In genomic region chr2:191114403-191114886, GRCh38 we compare ENCODE assay signal across 9 cellular contexts. TPM values are rescaled to one million over a fixed set of nuclear protein-coding genes. Genes with fewer than 3 reads are reported as not detected.
DNase-seq lines count a peak whose midpoint lies in the region; ATAC-seq, FAIRE-seq and TF ChIP-seq lines count a peak whose summit lies in the region.
"Had no signal": no experiment of that assay in that cellular context is flagged by ENCODE, and none has a peak within 500 bp of the region (broad histone marks: within the 10 kb centered on the region; RNA-seq: fewer than 3 reads in every experiment).

No MANE protein-coding gene starts in this region.

- H3K36me3 Mint-ChIP-seq in Caco-2 (ENCODE audit: insufficient read depth, unreplicated experiment), result no peaks in the 10 kb centered on the region

- no peaks in the 10 kb centered on the region for H3K27me3 ChIP-seq in Caco-2 (replicated peaks; ENCODE audit: control insufficient read depth, insufficient read depth, low read length)

- peak; percentile 88 for FAIRE-seq in GM18507 (lab: Jason Lieb, UNC)
- FAIRE-seq: endothelial cell of umbilical vein had no signal

- DNase-seq in GM18507 (ENCODE audit: extremely low spot score, insufficient read length, low read depth), result peak; percentile 18
- peak; percentile 64 for DNase-seq in KBM-7
- DNase-seq in cardiac fibroblast (ENCODE audit: low read depth in 2 of 2), result peak; percentile 14 to 63
- DNase-seq in Caco-2, result no peak
- DNase-seq in NCI-H1694 (lab: John Stamatoyannopoulos, UW), result no peak
- DNase-seq in effector CD8-positive, alpha-beta T cell (lab: John Stamatoyannopoulos, UW), result no peak
- no peak for DNase-seq in NCI-H774 (lab: John Stamatoyannopoulos, UW)

- no peak for TF ChIP-seq CTCF in cardiac fibroblast (IDR thresholded peaks at IDR 0.05; ENCODE audit: low read depth, low read length)
- TF ChIP-seq CTCF in Caco-2 (IDR thresholded peaks at IDR 0.05; ENCODE audit: insufficient read depth in 1 of 2, low read depth in 1 of 2, low read length in 1 of 2, severe bottlenecking in 1 of 2, unreplicated experiment in 1 of 2), result no peak

- no peaks in the 10 kb centered on the region for H3K9me3 Mint-ChIP-seq in Caco-2 (ENCODE audit: unreplicated experiment)

- CTCF ChIA-PET in Caco-2 (lab: Charles Lee), result no interaction called here

- ATAC-seq in GM21619 (IDR thresholded peaks at IDR 0.05; ENCODE audit: unreplicated experiment), result peak; percentile 83

- H3K4me3 Mint-ChIP-seq in Caco-2 (ENCODE audit: unreplicated experiment), result no peak overlapping the region

- no peak overlapping the region for H3K27ac Mint-ChIP-seq in Caco-2 (ENCODE audit: unreplicated experiment)

- no TSS peak for BruUV-seq in Caco-2 (replicated peaks; lab: Mats Ljungman, UMichigan)

- no peaks in the 10 kb centered on the region for H3K9me3 ChIP-seq in Caco-2

- H3K4me1 Mint-ChIP-seq in Caco-2 (ENCODE audit: low read depth, unreplicated experiment), result no peaks in the 10 kb centered on the region

- POLR2A ChIA-PET in Caco-2 (lab: Charles Lee), result no interaction called here

- H3K36me3 ChIP-seq in Caco-2 (ENCODE audit: control insufficient read depth, insufficient read depth, low read length), result no peaks in the 10 kb centered on the region

- no peaks in the 10 kb centered on the region for H3K4me1 ChIP-seq in Caco-2

- H3K27me3 Mint-ChIP-seq in Caco-2 (ENCODE audit: insufficient read depth, unreplicated experiment), result peaks cover 22% of the 10 kb centered on the region

- intact Hi-C loops in Caco-2 (cut with micrococcal nuclease; ENCODE audit: unreplicated experiment), result no loop called here

- H3K4me3 ChIP-seq in cardiac fibroblast (replicated peaks in 1 of 2; ENCODE audit: low read depth in 2 of 2, low read length in 2 of 2) (no peak overlapping the region), Caco-2 (ENCODE audit: low read depth, low read length) (no peak overlapping the region)

- in situ Hi-C loops in KBM-7 (cut with MboI; ENCODE audit: low pct_unique_long_range_greater_than_20kb, low sequenced_read_pairs), result no loop called here

RNA-seq across cellular contexts. Expression of gene STAT4, which starts 36.3 kb away (rescaled TPM):
- 0.19 and 0.48 TPM in 2 replicates for total RNA-seq in Caco-2 (2022)

Comparison
In these comparisons a context has a peak if more than half of its experiments do, and no peak if none do; other contexts are left out.
1. DNase-seq: peak in GM18507 (single experiment), KBM-7 (single experiment) and cardiac fibroblast (2 of 2); none in Caco-2 (0 of 2), NCI-H1694 (single experiment), effector CD8-positive, alpha-beta T cell (single experiment) and NCI-H774 (single experiment).